Comparison of ENCODE assay signal across 30 cellular contexts in the genomic region with DNA sequence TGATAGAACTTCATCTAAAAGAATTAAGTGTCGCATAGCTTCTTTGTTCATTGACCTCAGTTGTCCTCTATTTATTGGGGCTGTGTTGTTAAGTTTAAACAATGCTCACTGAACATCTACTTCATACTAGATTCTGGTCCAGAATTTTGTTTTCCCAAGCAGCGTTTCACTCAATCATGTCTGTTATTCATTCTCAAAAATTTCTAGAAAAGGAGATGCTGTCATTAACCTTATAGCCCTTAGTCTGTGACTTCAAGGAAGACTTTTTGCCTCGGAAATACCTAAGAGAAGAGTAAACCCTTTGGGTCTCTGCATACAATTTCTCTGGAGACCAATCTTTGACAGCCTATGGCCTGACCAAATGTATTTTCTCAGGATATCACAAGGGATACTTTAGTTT.
"Had no signal": no experiment of that assay in that cellular context is flagged by ENCODE, and none has a peak within 500 bp of the region (broad histone marks: within the 10 kb centered on the region; RNA-seq: fewer than 3 reads in every experiment).

No MANE protein-coding gene starts in this region.

- H3K9ac ChIP-seq: neural progenitor cell, parathyroid adenoma had no signal

- H3K9me3 ChIP-seq: psoas muscle, right lobe of liver, sigmoid colon, suprapubic skin, testis, transverse colon, upper lobe of right lung had no signal

- H3K4me3 Mint-ChIP-seq: naive thymus-derived CD8-positive, alpha-beta T cell; nephron; neural progenitor cell; stimulated activated memory B cell treated with anti-CD40 and anti-IgM and Interleukin-4, amounts not matched to agents 10 μg/mL and 1 μg/mL and 100 μg/mL, for 72 hours; stimulated activated naive CD8-positive, alpha-beta T cell treated with anti-CD3 and anti-CD28 coated beads, Interleukin-15, amount 100 ng/mL, for 72 hours; type B pancreatic cell had no signal

- H3K79me2 ChIP-seq: parathyroid adenoma had no signal

- H3K4me1 Mint-ChIP-seq: stimulated activated memory B cell treated with anti-CD40 and anti-IgM and Interleukin-4, amounts not matched to agents 10 μg/mL and 1 μg/mL and 100 μg/mL, for 72 hours had no signal

- H3K27ac ChIP-seq: neural progenitor cell, ovary, parathyroid adenoma, psoas muscle, right lobe of liver, sigmoid colon, suprapubic skin, testis, tibial artery, transverse colon, upper lobe of right lung, uterus had no signal

- H3K27me3 Mint-ChIP-seq: progenitor cell of endocrine pancreas; stimulated activated naive CD8-positive, alpha-beta T cell treated with anti-CD3 and anti-CD28 coated beads, Interleukin-15, amount 100 ng/mL, for 72 hours had no signal

- H3K27ac Mint-ChIP-seq: naive B cell; naive thymus-derived CD8-positive, alpha-beta T cell; neural progenitor cell; progenitor cell of endocrine pancreas; stimulated activated memory B cell treated with anti-CD40 and anti-IgM and Interleukin-4, amounts not matched to agents 10 μg/mL and 1 μg/mL and 100 μg/mL, for 72 hours; stimulated activated naive CD8-positive, alpha-beta T cell treated with anti-CD3 and anti-CD28 coated beads, Interleukin-15, amount 100 ng/mL, for 72 hours; type B pancreatic cell had no signal

- H3K4me1 ChIP-seq: psoas muscle, sigmoid colon, testis, uterus had no signal

- H2AFZ ChIP-seq: neural progenitor cell, parathyroid adenoma had no signal

- H3K36me3 ChIP-seq: neural progenitor cell, ovary, right lobe of liver, sigmoid colon, suprapubic skin, transverse colon, upper lobe of right lung, uterus had no signal

- H3K27me3 ChIP-seq: neural progenitor cell, ovary, right lobe of liver, sigmoid colon, suprapubic skin, testis, tibial artery, transverse colon, upper lobe of right lung, uterus had no signal

- H3K4me2 ChIP-seq: neural progenitor cell had no signal

- DNase-seq: naive B cell; naive thymus-derived CD8-positive, alpha-beta T cell; occipital lobe; ovary; posterior cingulate gyrus; psoas muscle; right cardiac atrium; right lobe of liver; sigmoid colon; small intestine; stimulated activated CD4-positive, alpha-beta T cell treated with anti-CD3 and anti-CD28 coated beads, Interleukin-1b, Interleukin-23, amount 100 ng/mL, for 48 hours; stimulated activated CD4-positive, alpha-beta T cell treated with anti-CD3 and anti-CD28 coated beads, Interleukin-4, amount 100 ng/mL, for 1 hour; stimulated activated CD4-positive, alpha-beta T cell treated with anti-CD3 and anti-CD28 coated beads, Interleukin-4, amount 100 ng/mL, for 4 hours; stimulated activated CD8-positive, alpha-beta memory T cell treated with anti-CD3 and anti-CD28 coated beads, Interleukin-4, amount 100 ng/mL, for 48 hours; stimulated activated naive CD4-positive, alpha-beta T cell; stimulated activated naive CD8-positive, alpha-beta T cell treated with anti-CD3 and anti-CD28 coated beads, Interleukin-15, amount 100 ng/mL, for 72 hours; stimulated activated naive CD8-positive, alpha-beta T cell treated with anti-CD3 and anti-CD28 coated beads, Interleukin-15, Interleukin-2, amounts not matched to agents 100 U/mL and 50 U/mL, for 24 hours; substantia nigra; testis; tibial artery; transverse colon; upper lobe of right lung; uterus had no signal

- H3K4me3 ChIP-seq: neural progenitor cell, ovary, psoas muscle, right lobe of liver, sigmoid colon, suprapubic skin, testis, tibial artery, transverse colon, upper lobe of right lung, uterus had no signal
